In genomic region chr7:117014673-117015133, GRCh38 we compare ENCODE assay signal across 7 cellular contexts.
DNase-seq lines count a peak whose midpoint lies in the region; ATAC-seq and TF ChIP-seq lines count a peak whose summit lies in the region.

No MANE protein-coding gene starts in this region.

- H3K36me3 ChIP-seq in body of pancreas (replicated peaks in 1 of 2; ENCODE audit: insufficient read depth in 1 of 2, low read depth in 2 of 2) (no peaks in the 10 kb centered on the region), left lung (no peaks in the 10 kb centered on the region), tibial nerve (no peaks in the 10 kb centered on the region)

- no peaks in the 10 kb centered on the region for H3K27me3 ChIP-seq in body of pancreas
- no peaks in the 10 kb centered on the region for H3K27me3 ChIP-seq in left lung
- H3K27me3 ChIP-seq in tibial nerve, result no peaks in the 10 kb centered on the region

- peak; percentile 41 for TF ChIP-seq POLR2A in GM18505 (IDR thresholded peaks at IDR 0.05; ENCODE audit: borderline replicate concordance, extremely low read depth, insufficient read depth, insufficient read length)
- TF ChIP-seq POLR2A in body of pancreas (IDR thresholded peaks at IDR 0.05), result no peak
- no peak for TF ChIP-seq POLR2A in tibial nerve (IDR thresholded peaks at IDR 0.05)

- no peaks in the 10 kb centered on the region for H3K9me3 ChIP-seq in body of pancreas
- H3K9me3 ChIP-seq in left lung, result no peaks in the 10 kb centered on the region
- no peaks in the 10 kb centered on the region for H3K9me3 ChIP-seq in tibial nerve

- H3K4me3 ChIP-seq in body of pancreas, result no peak overlapping the region
- H3K4me3 ChIP-seq in left lung, result peak overlapping the region in 1 of 2 donors; percentile 5
- peak overlapping the region in 1 of 4 donors; percentile 15 for H3K4me3 ChIP-seq in tibial nerve

- intact Hi-C loops in body of pancreas (cut with DNase I), result no loop called here
- intact Hi-C loops in left lung (cut with DNase I), result no loop called here

- peak in 1 of 2 donors; percentile 23 for TF ChIP-seq EP300 in tibial nerve (IDR thresholded peaks at IDR 0.05)

- 2 to 4% methylated on average over 6 of the region's 6 CpGs for WGBS in body of pancreas, 2 donors
- WGBS in tibial nerve, 2 donors, result 8 to 12% methylated on average over 6 of the region's 6 CpGs

- DNase-seq in HCEC 1CT, result peak; percentile 50
- DNase-seq in NCI-H2107 treated with DMSO at 0.1 percent for 48 hours (lab: John Stamatoyannopoulos, UW; ENCODE audit: unreplicated experiment), result peak; percentile 69
- peak; percentile 38 to 68 (median 49) for DNase-seq in body of pancreas
- DNase-seq in left lung, result peak; percentile 58 to 67
- DNase-seq in tibial nerve (ENCODE audit: low spot score in 2 of 2), result peak; percentile 26 to 41
- no peak for DNase-seq in middle frontal gyrus (ENCODE audit: extremely low spot score, low spot score)

- H3K4me1 ChIP-seq in body of pancreas (peaks cover 7% of the 10 kb centered on the region), left lung (peaks cover 7 to 24% of the 10 kb centered on the region in 2 donors), tibial nerve (peaks cover 0 to 35% (median 2%) of the 10 kb centered on the region in 4 donors)

- no peak for ATAC-seq in GM18505 (IDR thresholded peaks at IDR 0.05; ENCODE audit: unreplicated experiment)
- ATAC-seq in body of pancreas, result peak; percentile 79
- ATAC-seq in left lung, result peak; percentile 93

- no peak overlapping the region for H3K27ac ChIP-seq in body of pancreas
- no peak overlapping the region for H3K27ac ChIP-seq in left lung
- peak overlapping the region in 1 of 4 donors; percentile 22 for H3K27ac ChIP-seq in tibial nerve

- TF ChIP-seq CTCF in body of pancreas (IDR thresholded peaks at IDR 0.05), result no peak
- TF ChIP-seq CTCF in left lung (IDR thresholded peaks at IDR 0.05), result no peak
- TF ChIP-seq CTCF in tibial nerve (IDR thresholded peaks at IDR 0.05), result no peak
